Comparison of ENCODE assay signal across 18 cellular contexts in the genomic region with DNA sequence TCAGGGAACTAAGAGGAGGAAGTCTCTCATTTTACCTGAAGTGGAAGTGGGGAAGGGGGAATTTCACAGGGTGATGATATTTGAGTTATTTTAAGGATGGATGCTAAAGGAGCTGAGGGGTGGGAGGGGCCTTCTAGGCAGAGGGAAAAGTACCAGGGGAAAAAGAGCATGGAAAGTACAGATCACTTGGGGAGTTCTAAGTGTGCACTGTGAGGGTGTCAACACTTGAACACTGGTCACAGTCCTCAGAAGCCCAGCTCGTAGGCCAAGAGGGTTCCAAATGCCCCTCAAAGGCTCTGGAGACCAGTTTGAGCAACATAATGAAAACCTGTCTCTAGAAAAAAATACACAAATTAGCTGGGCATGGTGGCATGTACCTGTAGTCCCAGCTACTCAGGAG. TPM values are rescaled to one million over a fixed set of nuclear protein-coding genes. Genes with fewer than 3 reads are reported as not detected.
DNase-seq lines count a peak whose midpoint lies in the region; ATAC-seq and TF ChIP-seq lines count a peak whose summit lies in the region.
"Had no signal": no experiment of that assay in that cellular context is flagged by ENCODE, and none has a peak within 500 bp of the region (broad histone marks: within the 10 kb centered on the region; RNA-seq: fewer than 3 reads in every experiment).

No MANE protein-coding gene starts in this region.

- peak overlapping the region; percentile 18 for H3K18ac ChIP-seq in neuronal stem cell (ENCODE audit: low read length)

- H3K23ac ChIP-seq in neuronal stem cell (ENCODE audit: low read depth, low read length, poor library complexity), result no peak overlapping the region

- no peak overlapping the region for H4K8ac ChIP-seq in neuronal stem cell (ENCODE audit: low read depth, low read length)

- no peak overlapping the region for H2BK15ac ChIP-seq in neuronal stem cell (ENCODE audit: low read length)

- no peak overlapping the region for H2AFZ ChIP-seq in neuronal stem cell (ENCODE audit: low read length)

- no peaks in the 10 kb centered on the region for H3K79me1 ChIP-seq in neuronal stem cell (ENCODE audit: low read depth, low read length)

- TF ChIP-seq CTCF in left lung (IDR thresholded peaks at IDR 0.05), result no peak

- H2BK12ac ChIP-seq in neuronal stem cell (ENCODE audit: low read length), result no peak overlapping the region

- no peak overlapping the region for H2BK5ac ChIP-seq in neuronal stem cell (ENCODE audit: low read length)

- intact Hi-C loops in left lung (cut with DNase I), result no loop called here

- H3K27me3 ChIP-seq in left lung (peaks cover 0 to 5% of the 10 kb centered on the region in 2 donors), neuronal stem cell (ENCODE audit: control insufficient read depth in 3 of 3, insufficient read depth in 3 of 3, low read depth in 1 of 3, low read length in 3 of 3) (peaks cover 0 to 13% (median 0%) of the 10 kb centered on the region in 3 experiments)
- H3K27me3 ChIP-seq: BE2C, BLaER1 had no signal

- H3K9ac ChIP-seq in neuronal stem cell (ENCODE audit: low read depth, low read length, poor library complexity), result no peak overlapping the region
- H3K9ac ChIP-seq: BLaER1 had no signal

- no peak overlapping the region for H3K4ac ChIP-seq in neuronal stem cell (ENCODE audit: low read length)

- H3K36me3 ChIP-seq in left lung (no peaks in the 10 kb centered on the region), neuronal stem cell (replicated peaks in 1 of 2; ENCODE audit: control insufficient read depth in 2 of 2, insufficient read depth in 2 of 2, low read length in 2 of 2) (no peaks in the 10 kb centered on the region)
- H3K36me3 ChIP-seq: BE2C, BLaER1 had no signal

- H3K14ac ChIP-seq in neuronal stem cell (ENCODE audit: low read length), result no peak overlapping the region

- H2AK5ac ChIP-seq in neuronal stem cell (ENCODE audit: low read depth, low read length), result no peak overlapping the region

- no peak overlapping the region for H3K4me3 ChIP-seq in left lung
- no peak overlapping the region for H3K4me3 ChIP-seq in neuronal stem cell (ENCODE audit: low read length in 2 of 2)
- H3K4me3 ChIP-seq: BLaER1 had no signal

- whole genome bisulfite sequencing in neuronal stem cell (ENCODE audit: extremely low coverage in 2 of 2, insufficient read length in 2 of 2, insufficient replicate concordance in 1 of 2), 2 donors, result no CpG with 5 or more reads among the region's 1 CpG

- no peaks in the 10 kb centered on the region for H3K9me3 ChIP-seq in left lung
- no peaks in the 10 kb centered on the region for H3K9me3 ChIP-seq in neuronal stem cell (replicated peaks in 1 of 2; ENCODE audit: control insufficient read depth in 2 of 2, insufficient read depth in 1 of 2, low read depth in 1 of 2, low read length in 2 of 2)
- H3K9me3 ChIP-seq: BE2C, BLaER1, Caco-2 had no signal

- DNase-seq in left lung (no peak), neuronal stem cell (ENCODE audit: low spot score) (no peak), NCI-H187 treated with DMSO at 0.1 percent for 48 hours (lab: John Stamatoyannopoulos, UW) (no peak), activated gamma-delta T cell treated with Interleukin-2 at 50 U/mL for 16 hours (no peak), NCI-H1930 (lab: John Stamatoyannopoulos, UW) (no peak)
- DNase-seq: 8988T; ACHN; BE2C; C1 segment of cervical spinal cord; Caco-2; Calu3; CD4-positive, alpha-beta memory T cell; CD4-positive, CD25-positive, alpha-beta regulatory T cell; CD8-positive, alpha-beta memory T cell; DMS79 treated with DMSO at 0.1 percent for 48 hours; GF-D8 had no signal

- no peak overlapping the region for H4K91ac ChIP-seq in neuronal stem cell (ENCODE audit: low read depth, low read length, poor library complexity)

- H3K4me1 ChIP-seq in left lung, result no peaks in the 10 kb centered on the region
- peaks cover 0 to 6% of the 10 kb centered on the region in 2 donors for H3K4me1 ChIP-seq in neuronal stem cell (ENCODE audit: control insufficient read depth in 2 of 2, insufficient read depth in 1 of 2, low read depth in 1 of 2, low read length in 2 of 2)
- H3K4me1 ChIP-seq: BE2C had no signal

- no peak overlapping the region for H3K4me2 ChIP-seq in neuronal stem cell (ENCODE audit: insufficient read depth, low read length, poor library complexity, severe bottlenecking)
- H3K4me2 ChIP-seq: BLaER1 had no signal

- H3K27ac ChIP-seq in left lung (no peak overlapping the region), neuronal stem cell (replicated peaks; ENCODE audit: low read length) (no peak overlapping the region)
- H3K27ac ChIP-seq: BLaER1 had no signal

- no peak overlapping the region for H2BK120ac ChIP-seq in neuronal stem cell (ENCODE audit: low read depth, low read length)

- peak; percentile 79 for ATAC-seq in left lung

RNA-seq across cellular contexts. Expression of gene LAMP3, which starts 18.1 kb away (rescaled TPM):
- 100 to 1,000 TPM; 201 to 243 TPM for total RNA-seq in left lung
- 0.28 TPM for polyA plus RNA-seq in neuronal stem cell (2013, experiment 1 of 2)
- polyA plus RNA-seq in neuronal stem cell (2013, experiment 2 of 2), result 0.44 TPM
- polyA plus RNA-seq: CD14-positive monocyte had no signal

RNA-seq across cellular contexts. Expression of gene MCCC1, which starts 45.1 kb away (rescaled TPM):
- 10 to 100 TPM; 45.4 to 61.8 TPM for total RNA-seq in left lung
- polyA plus RNA-seq in neuronal stem cell (2013, experiment 1 of 2), result 14.4 TPM
- polyA plus RNA-seq in neuronal stem cell (2013, experiment 2 of 2), result 14.1 TPM
